Comparison of ENCODE assay signal across 10 cellular contexts in the genomic region with DNA sequence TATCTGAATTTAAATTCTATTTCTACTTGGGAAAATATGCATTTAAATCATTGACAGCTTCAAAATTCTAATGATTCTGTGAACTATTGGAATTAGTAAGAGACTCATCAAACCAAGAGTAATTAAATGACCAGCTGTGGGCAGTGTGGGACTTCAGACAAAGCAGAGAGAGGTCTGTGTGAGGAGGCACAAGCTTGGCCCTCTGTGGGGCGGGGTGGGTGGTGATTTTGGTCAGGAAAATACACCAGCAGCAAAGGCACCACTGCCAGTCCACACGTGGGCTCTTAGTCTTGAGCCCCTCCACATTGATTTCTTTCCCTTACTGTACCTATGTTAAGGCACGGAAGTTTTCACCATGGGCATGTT. TPM values are rescaled to one million over a fixed set of nuclear protein-coding genes. Genes with fewer than 3 reads are reported as not detected.
A peak's percentile ranks its signal among the peaks of the same experiment; 100 is the strongest.
DNase-seq lines count a peak whose midpoint lies in the region; ATAC-seq, FAIRE-seq and TF ChIP-seq lines count a peak whose summit lies in the region.
"Had no signal": no experiment of that assay in that cellular context is flagged by ENCODE, and none has a peak within 500 bp of the region (broad histone marks: within the 10 kb centered on the region; RNA-seq: fewer than 3 reads in every experiment).

No MANE protein-coding gene starts in this region.

- no peaks in the 10 kb centered on the region for H3K79me2 ChIP-seq in H1 (ENCODE audit: control insufficient read depth in 1 of 2, insufficient read depth in 2 of 2, low read length in 2 of 2)

- DNase-seq in GM12864 (ENCODE audit: low read depth) (no peak), NCI-H510A treated with DMSO at 0.1 percent for 48 hours (lab: John Stamatoyannopoulos, UW) (peak; percentile 81), H1 (ENCODE audit: low read depth in 1 of 2, low spot score in 2 of 2) (peak in 1 of 2 experiments; percentile 44), prostate gland (ENCODE audit: low spot score) (no peak), urothelium cell line (ENCODE audit: low spot score) (no peak), HuH-7.5 (ENCODE audit: low spot score) (no peak), SIG-M5 (lab: John Stamatoyannopoulos, UW) (no peak)
- DNase-seq: Caco-2, KG1 had no signal

- no peak overlapping the region for H3K56ac ChIP-seq in H1 (replicated peaks; ENCODE audit: insufficient read length, low read depth, low read length)

- H3K4me3 ChIP-seq in GM12864 (ENCODE audit: low read depth, low read length) (no peak overlapping the region), H1 (ENCODE audit: extremely low read depth in 1 of 4, insufficient read depth in 2 of 4, low read depth in 3 of 4, low read length in 4 of 4) (no peak overlapping the region), prostate gland (no peak overlapping the region)

- WGBS in H1 (ENCODE audit: extremely low coverage in 1 of 2, insufficient coverage in 1 of 2, insufficient read length in 1 of 2, insufficient replicate concordance in 2 of 2, low coverage in 1 of 2, low lambda C conversion rate in 2 of 2, missing lambda C conversion rate in 1 of 2), 2 experiments: 58% methylated on average over 3 of the region's 3 CpGs; no CpG with 5 or more reads in 1 of the 2 experiments
- 63% methylated on average over 3 of the region's 3 CpGs for WGBS in prostate gland

- no peak overlapping the region for H4K8ac ChIP-seq in H1 (ENCODE audit: extremely low read depth, insufficient read depth, low read length)

- no peak overlapping the region for H4K5ac ChIP-seq in H1 (ENCODE audit: insufficient read length, low read depth, low read length)

- intact Hi-C loops in prostate gland (cut with DNase I): no loop called here

- POLR2A ChIA-PET in H1 (lab: Charles Lee; ENCODE audit: partially characterized antibody): no interaction called here

- peak overlapping the region; percentile 8; the same call in 1 of the 2 replicates for H2BK5ac ChIP-seq in H1 (ENCODE audit: low read depth, low read length)

- no peak overlapping the region for H2AFZ ChIP-seq in H1 (ENCODE audit: low read length)

- no peaks in the 10 kb centered on the region for H3K23me2 ChIP-seq in H1 (ENCODE audit: low read depth, low read length)

- H3K14ac ChIP-seq in H1 (ENCODE audit: insufficient read length): no peak overlapping the region

- no peaks in the 10 kb centered on the region for H3K36me3 ChIP-seq in H1 (ENCODE audit: control insufficient read depth in 2 of 4, insufficient read depth in 4 of 4, low read length in 3 of 4)
- H3K36me3 ChIP-seq in prostate gland: no peaks in the 10 kb centered on the region

- no peak for ATAC-seq in HG03432 (IDR thresholded peaks at IDR 0.05; ENCODE audit: unreplicated experiment)

- H4K91ac ChIP-seq in H1 (replicated peaks; ENCODE audit: insufficient read length, low read length): peak overlapping the region; percentile 45

- no peaks in the 10 kb centered on the region for H4K20me1 ChIP-seq in H1 (replicated peaks in 1 of 2; ENCODE audit: control insufficient read depth in 1 of 2, insufficient read depth in 2 of 2, low read length in 2 of 2)

- H2BK120ac ChIP-seq in H1 (replicated peaks; ENCODE audit: low read depth, low read length): peak overlapping the region; percentile 14

- H3K4ac ChIP-seq in H1 (replicated peaks; ENCODE audit: insufficient read length, low read depth, low read length): no peak overlapping the region

- H3K4me1 ChIP-seq in H1 (replicated peaks in 1 of 4; ENCODE audit: control insufficient read depth in 3 of 4, insufficient read depth in 4 of 4, low read length in 3 of 4): peaks cover 24 to 49% (median 34%) of the 10 kb centered on the region in 4 experiments
- H3K4me1 ChIP-seq in prostate gland (replicated peaks): peaks cover 12% of the 10 kb centered on the region

- TF ChIP-seq RAD21 in H1 (IDR thresholded peaks at IDR 0.05 in 1 of 2, conservative IDR thresholded peaks at IDR 0.05 in 1 of 2; ENCODE audit: low read depth in 2 of 2, low read length in 2 of 2): peak; percentile 21 to 35; a peak in 3 of 4 replicates

- CTCF ChIA-PET in H1 (lab: Charles Lee; ENCODE audit: partially characterized antibody): interaction anchor here (2.2 to 2.3 kb wide), 2 partner anchors 12 to 24 kb away, joined by 7 to 13 read pairs; no protein-coding TSS in a partner anchor

- no peak overlapping the region for H3K4me2 ChIP-seq in H1 (ENCODE audit: insufficient read depth in 1 of 2, low read depth in 2 of 2, low read length in 2 of 2)

- no peak for FAIRE-seq in H1 (lab: Jason Lieb, UNC)
- FAIRE-seq in urothelium cell line (lab: Jason Lieb, UNC): no peak

- no peak overlapping the region for H2BK20ac ChIP-seq in H1 (ENCODE audit: low read length)

- no peak overlapping the region for H2BK15ac ChIP-seq in H1 (ENCODE audit: low read length)

- no peak overlapping the region for H3K9ac ChIP-seq in H1 (replicated peaks in 1 of 4; ENCODE audit: extremely low read depth in 1 of 4, low read depth in 3 of 4, low read length in 3 of 4)

- H2BK12ac ChIP-seq in H1 (ENCODE audit: low read depth, low read length): peak overlapping the region; percentile 97; the same call in 1 of the 2 replicates

- H3K18ac ChIP-seq in H1 (ENCODE audit: extremely low read depth, low read length): peak overlapping the region; percentile 49; the same call in 1 of the 2 replicates

- H3K27ac ChIP-seq in H1 (ENCODE audit: low read depth, low read length) (no peak overlapping the region), prostate gland (peak overlapping the region; percentile 88 to 89)

- TF ChIP-seq POLR2A in H1 (IDR thresholded peaks at IDR 0.05; ENCODE audit: control extremely low read depth in 1 of 2, low read depth in 2 of 2, low read length in 2 of 2): no peak
- TF ChIP-seq POLR2A in prostate gland (IDR thresholded peaks at IDR 0.05): no peak

- H3K23ac ChIP-seq in H1 (ENCODE audit: insufficient read length): no peak overlapping the region

- H3K27me3 ChIP-seq in H1 (replicated peaks in 1 of 4; ENCODE audit: control insufficient read depth in 3 of 4, extremely low read depth in 1 of 4, insufficient read depth in 3 of 4, low read length in 3 of 4) (no peaks in the 10 kb centered on the region), prostate gland (replicated peaks; ENCODE audit: insufficient read depth) (no peaks in the 10 kb centered on the region)

- TF ChIP-seq EP300 in H1 (IDR thresholded peaks at IDR 0.05; ENCODE audit: borderline replicate concordance in 1 of 2, low read depth in 2 of 2, low read length in 2 of 2): no peak

- H3K79me1 ChIP-seq in H1 (ENCODE audit: low read depth, low read length): no peaks in the 10 kb centered on the region

- H3K9me3 ChIP-seq in H1 (ENCODE audit: insufficient read depth in 2 of 2, low read depth in 1 of 2, low read length in 1 of 2): no peaks in the 10 kb centered on the region
- no peaks in the 10 kb centered on the region for H3K9me3 ChIP-seq in prostate gland
- H3K9me3 ChIP-seq: Caco-2 had no signal

- peak; percentile 6 for TF ChIP-seq CTCF in GM12864 (IDR thresholded peaks at IDR 0.05; ENCODE audit: low read depth, low read length, missing control alignments)
- peak in 1 of 3 experiments; percentile 7; a peak in 1 of 4 replicates for TF ChIP-seq CTCF in H1 (IDR thresholded peaks at IDR 0.05; ENCODE audit: control extremely low read depth in 1 of 3, insufficient read depth in 1 of 3, low read depth in 1 of 3, low read length in 3 of 3)
- no peak for TF ChIP-seq CTCF in prostate gland (IDR thresholded peaks at IDR 0.05)

- 0 out of 2 replicates have a peak overlapping the region, but pooled peaks have one; percentile 96 for H2AK5ac ChIP-seq in H1 (ENCODE audit: low read depth, low read length)

TF ChIP-seq in H1, 55 proteins besides CTCF, POLR2A, EP300 and RAD21:
- TF ChIP-seq JUN (IDR thresholded peaks at IDR 0.05; ENCODE audit: low read depth, low read length) (no peak), CHD1 (IDR thresholded peaks at IDR 0.05; ENCODE audit: low read depth, low read length) (no peak)

RNA-seq across cellular contexts. Expression of gene RAB4A, which starts 39.2 kb away (rescaled TPM):
- 68.8 and 73.4 TPM in 2 replicates for total RNA-seq in H1 (2021; fragmentation: NEBNext Ultra II Directional; extraction: Animal tissue kit (Norgen Biotek cat#: 25700))
- polyA plus RNA-seq in H1 (2011; rRNA removed): 13.3 and 16.7 TPM in 2 replicates
- 30.0 TPM for polyA plus RNA-seq in H1 (2011; cell fraction: cytosol; rRNA removed)
- 12.3 TPM for polyA plus RNA-seq in H1 (2011; cell fraction: nucleus; rRNA removed)
- polyA plus RNA-seq in H1 (2012, experiment 1 of 2): 34.1 to 42.5 TPM (median 36.4 TPM) in 4 replicates
- 26.9 TPM for polyA plus RNA-seq in H1 (2012, experiment 2 of 2)
- polyA plus RNA-seq in H1 (2013, experiment 1 of 2): 20.3 TPM
- 21.3 TPM for polyA plus RNA-seq in H1 (2013, experiment 2 of 2)
- polyA minus RNA-seq in H1 (2011; rRNA and poly(A)+ RNA removed): 5.7 and 6.6 TPM in 2 replicates
- 11.6 TPM for polyA minus RNA-seq in H1 (2011; cell fraction: cytosol; rRNA and poly(A)+ RNA removed)
- 19.8 TPM for polyA minus RNA-seq in H1 (2011; cell fraction: nucleus; rRNA and poly(A)+ RNA removed)
- total RNA-seq in prostate gland: 100 to 1,000 TPM in 1 of 2 donors, 10 to 100 TPM in 1; 53.6 to 106 TPM
